In the genomic region with DNA sequence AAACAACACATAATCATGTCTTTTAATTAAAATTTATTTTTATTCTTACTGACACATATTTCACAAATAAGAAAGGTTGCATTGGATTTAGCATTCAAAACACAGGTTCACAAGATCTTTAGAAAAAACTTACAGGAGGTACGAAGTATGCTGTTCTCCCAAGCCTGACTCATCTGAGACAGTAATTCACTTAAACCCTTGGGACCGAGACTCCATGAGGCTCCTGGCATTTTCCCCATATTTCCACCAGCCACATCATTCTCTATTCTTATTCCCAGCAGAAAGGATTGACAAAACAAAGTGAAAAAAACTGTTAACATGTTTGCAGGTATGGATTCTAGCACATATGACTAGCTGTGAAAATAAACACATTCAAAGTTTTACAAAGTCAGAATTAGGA, we compare ENCODE assay signal across 19 cellular contexts. TPM values are rescaled to one million over a fixed set of nuclear protein-coding genes. Genes with fewer than 3 reads are reported as not detected.
"Had no signal": no experiment of that assay in that cellular context is flagged by ENCODE, and none has a peak within 500 bp of the region (broad histone marks: within the 10 kb centered on the region; RNA-seq: fewer than 3 reads in every experiment).

No MANE protein-coding gene starts in this region.

- H3K36me3 ChIP-seq: heart right ventricle, prostate gland, upper lobe of left lung had no signal

- H3K4me1 ChIP-seq: heart right ventricle, prostate gland, upper lobe of left lung had no signal

- H3K27me3 ChIP-seq: heart right ventricle, upper lobe of left lung had no signal

- H3K27ac ChIP-seq: heart right ventricle, prostate gland, upper lobe of left lung had no signal

- H3K9me3 ChIP-seq: prostate gland had no signal

- H3K4me3 ChIP-seq: heart right ventricle, prostate gland, smooth muscle cell, upper lobe of left lung had no signal

- ATAC-seq: activated naive CD8-positive, alpha-beta T cell treated with anti-CD3 and anti-CD28 coated beads, Interleukin-2, amount 50 U/mL, for 24 hours; activated T-helper 17 cell treated with anti-CD3 and anti-CD28 coated beads, Interleukin-2, amount 50 U/mL, for 72 hours; heart right ventricle; left lobe of liver; right cardiac atrium had no signal

- H3K4me2 ChIP-seq: smooth muscle cell had no signal

- DNase-seq: activated CD4-positive, CD25-positive, alpha-beta regulatory T cell treated with anti-CD3 and anti-CD28 coated beads, Interleukin-2, amount 50 U/mL, for 72 hours; activated naive CD4-positive, alpha-beta T cell treated with Interleukin-2 at 50 U/mL for 16 hours; activated naive CD8-positive, alpha-beta T cell treated with anti-CD3 and anti-CD28 coated beads, Interleukin-2, amount 50 U/mL, for 24 hours; aorta; erythroblast; heart right ventricle; islet precursor cell; right cardiac atrium; stimulated activated CD4-positive, alpha-beta T cell treated with anti-CD3 and anti-CD28 coated beads, Interleukin-4, amount 100 ng/mL, for 4 hours; stimulated activated CD8-positive, alpha-beta memory T cell treated with anti-CD3 and anti-CD28 coated beads, Interleukin-4, amount 100 ng/mL, for 48 hours; stimulated activated naive CD4-positive, alpha-beta T cell treated with Interleukin-2 at 50 U/mL for 16 hours; T1000; upper lobe of left lung had no signal

RNA-seq across cellular contexts. Expression of a gene that starts 52.6 kb away (rescaled TPM):
- total RNA-seq: activated CD8-positive, alpha-beta memory T cell treated with anti-CD3 and anti-CD28 coated beads for 36 hours; activated T-helper 17 cell treated with anti-CD3 and anti-CD28 coated beads, Interleukin-2, amount 50 U/mL, for 72 hours; lung microvascular endothelial cell; smooth muscle cell had no signal
- polyA plus RNA-seq: smooth muscle cell had no signal
